ENCODE assay signal across 8 cellular contexts in genomic region chr17:75515523-75516254, GRCh38. TPM values are rescaled to one million over a fixed set of nuclear protein-coding genes. Genes with fewer than 3 reads are reported as not detected.
DNase-seq lines count a peak whose midpoint lies in the region; ATAC-seq and TF ChIP-seq lines count a peak whose summit lies in the region.

Gene CASKIN2 (minus strand): TSS chr17:75515537. CDS start chr17:75513804, 1,733 bp downstream.

- H3K4me3 Mint-ChIP-seq in natural killer cell treated with Interleukin-12 subunit alpha and Interleukin-12 subunit beta and Interleukin-15 and Interleukin-18, amount 100 ng/mL, for 72 hours = peak within 1 kb of the TSS; percentile 66
- H3K4me3 Mint-ChIP-seq in stimulated activated naive B cell treated with anti-CD40 and anti-IgM and Interleukin-4, amounts not matched to agents 10 μg/mL and 1 μg/mL and 100 μg/mL, for 72 hours = peak within 1 kb of the TSS; percentile 86 to 87

- H3K27me3 Mint-ChIP-seq in natural killer cell treated with Interleukin-12 subunit alpha and Interleukin-12 subunit beta and Interleukin-15 and Interleukin-18, amount 100 ng/mL, for 72 hours = no peaks in the 10 kb centered on the region
- H3K27me3 Mint-ChIP-seq in stimulated activated naive B cell treated with anti-CD40 and anti-IgM and Interleukin-4, amounts not matched to agents 10 μg/mL and 1 μg/mL and 100 μg/mL, for 72 hours = no peaks in the 10 kb centered on the region

- peak within 1 kb of the TSS; percentile 72 for H3K4me3 ChIP-seq in fibroblast of pulmonary artery (replicated peaks; ENCODE audit: low read depth, low read length)

- DNase-seq in DMS153 treated with DMSO at 0.1 percent for 48 hours (lab: John Stamatoyannopoulos, UW; ENCODE audit: unreplicated experiment) (peak; percentile 90), LHCN-M2 (ENCODE audit: low read depth) (peak; percentile 83), RPMI7951 (ENCODE audit: low read depth) (peak; percentile 81), fibroblast of pulmonary artery (ENCODE audit: low read depth) (peak; percentile 91)
- DNase-seq in activated effector memory CD4-positive, alpha-beta T cell treated with Interleukin-2 at 50 U/mL for 16 hours = peak; percentile 58
- DNase-seq in natural killer cell treated with Interleukin-12 subunit alpha and Interleukin-12 subunit beta and Interleukin-15 and Interleukin-18, amount 100 ng/mL, for 72 hours (ENCODE audit: low spot score) = peak; percentile 81
- DNase-seq in stimulated activated naive B cell treated with anti-CD40 and anti-IgM and Interleukin-4, amounts not matched to agents 10 μg/mL and 1 μg/mL and 100 μg/mL, for 72 hours = peak; percentile 77

- ATAC-seq in GM21825 (IDR thresholded peaks at IDR 0.05; ENCODE audit: unreplicated experiment) = peak; percentile 42
- ATAC-seq in natural killer cell treated with Interleukin-12 subunit alpha and Interleukin-12 subunit beta and Interleukin-15 and Interleukin-18, amount 100 ng/mL, for 72 hours = peak; percentile 73 to 78
- ATAC-seq in stimulated activated naive B cell treated with anti-CD40 and anti-IgM and Interleukin-4, amounts not matched to agents 10 μg/mL and 1 μg/mL and 100 μg/mL, for 72 hours (replicated peaks) = peak; percentile 55 to 60

- H3K27ac Mint-ChIP-seq in natural killer cell treated with Interleukin-12 subunit alpha and Interleukin-12 subunit beta and Interleukin-15 and Interleukin-18, amount 100 ng/mL, for 72 hours = no peak within 1 kb of the TSS
- peak within 1 kb of the TSS; percentile 77 for H3K27ac Mint-ChIP-seq in stimulated activated naive B cell treated with anti-CD40 and anti-IgM and Interleukin-4, amounts not matched to agents 10 μg/mL and 1 μg/mL and 100 μg/mL, for 72 hours

- peaks cover 21 to 23% of the 10 kb centered on the region in 2 donors for H3K4me1 Mint-ChIP-seq in natural killer cell treated with Interleukin-12 subunit alpha and Interleukin-12 subunit beta and Interleukin-15 and Interleukin-18, amount 100 ng/mL, for 72 hours (ENCODE audit: low read depth in 2 of 2)
- peaks cover 17 to 31% of the 10 kb centered on the region in 2 donors for H3K4me1 Mint-ChIP-seq in stimulated activated naive B cell treated with anti-CD40 and anti-IgM and Interleukin-4, amounts not matched to agents 10 μg/mL and 1 μg/mL and 100 μg/mL, for 72 hours

- peaks cover 10% of the 10 kb centered on the region for H3K36me3 Mint-ChIP-seq in natural killer cell treated with Interleukin-12 subunit alpha and Interleukin-12 subunit beta and Interleukin-15 and Interleukin-18, amount 100 ng/mL, for 72 hours
- peaks cover 7 to 17% of the 10 kb centered on the region in 2 donors for H3K36me3 Mint-ChIP-seq in stimulated activated naive B cell treated with anti-CD40 and anti-IgM and Interleukin-4, amounts not matched to agents 10 μg/mL and 1 μg/mL and 100 μg/mL, for 72 hours

- peak; percentile 68 for TF ChIP-seq CTCF in fibroblast of pulmonary artery (IDR thresholded peaks at IDR 0.05; ENCODE audit: low read length, missing control alignments)

- no peaks in the 10 kb centered on the region for H3K9me3 Mint-ChIP-seq in natural killer cell treated with Interleukin-12 subunit alpha and Interleukin-12 subunit beta and Interleukin-15 and Interleukin-18, amount 100 ng/mL, for 72 hours
- H3K9me3 Mint-ChIP-seq in stimulated activated naive B cell treated with anti-CD40 and anti-IgM and Interleukin-4, amounts not matched to agents 10 μg/mL and 1 μg/mL and 100 μg/mL, for 72 hours = no peaks in the 10 kb centered on the region

RNA-seq across cellular contexts. Expression of gene CASKIN2, which starts in this region (rescaled TPM):
- total RNA-seq in LHCN-M2 (2014; rRNA removed) = 7.7 and 9.2 TPM in 2 replicates
- polyA plus RNA-seq in LHCN-M2 (2012) = 7.2 TPM
- total RNA-seq in RPMI7951 (2014; rRNA removed; shearing (Covaris generic)) = 4.2 and 5.5 TPM in 2 replicates
- under 1 TPM; 0.33 to 0.98 TPM for total RNA-seq in natural killer cell treated with Interleukin-12 subunit alpha and Interleukin-12 subunit beta and Interleukin-15 and Interleukin-18, amount 100 ng/mL, for 72 hours

Comparison
In these comparisons a context has a peak if more than half of its experiments do, and no peak if none do; other contexts are left out.
1. Peak in every context shown above with its lines: DNase-seq, ATAC-seq and H3K4me3 ChIP-seq.
2. Peak in DNase-seq and ATAC-seq in natural killer cell treated with Interleukin-12 subunit alpha and Interleukin-12 subunit beta and Interleukin-15 and Interleukin-18, amount 100 ng/mL, for 72 hours; RNA of the gene not detected or under 1 TPM.